33 cellular contexts compared by ENCODE assay signal in the genomic region with DNA sequence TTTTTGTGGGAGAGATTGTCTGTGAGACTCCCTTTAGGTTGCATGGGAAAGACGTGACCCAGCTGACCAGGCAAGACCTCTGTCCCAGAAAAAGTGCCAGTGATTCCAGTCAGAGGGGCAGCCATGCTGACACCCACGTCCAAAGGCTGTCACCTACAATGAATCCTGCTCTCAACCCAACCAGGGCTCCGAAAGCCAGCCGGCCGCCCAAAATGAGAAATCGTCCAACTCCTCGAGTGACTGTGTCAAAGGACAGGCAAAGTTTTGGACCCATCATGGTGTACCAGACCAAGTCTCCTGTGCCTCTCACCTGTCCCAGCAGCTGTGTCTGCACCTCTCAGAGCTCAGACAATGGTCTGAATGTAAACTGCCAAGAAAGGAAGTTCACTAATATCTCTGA. TPM values are rescaled to one million over a fixed set of nuclear protein-coding genes. Genes with fewer than 3 reads are reported as not detected.
"Had no signal": no experiment of that assay in that cellular context is flagged by ENCODE, and none has a peak within 500 bp of the region (broad histone marks: within the 10 kb centered on the region; RNA-seq: fewer than 3 reads in every experiment).

No MANE protein-coding gene starts in this region.

- H3K36me3 ChIP-seq: adrenal gland, cardiac muscle cell had no signal

- H3K4me1 ChIP-seq: adrenal gland had no signal

- H3K4me3 ChIP-seq: adrenal gland, body of pancreas, cardiac muscle cell had no signal

- H3K27me3 ChIP-seq: body of pancreas had no signal

- DNase-seq: activated B cell treated with CpG ODN at 0.5 μM for 24 hours; activated CD4-positive, alpha-beta memory T cell treated with anti-CD3 and anti-CD28 coated beads, Interleukin-2, amount 10 ng/mL, durations not matched to agents 7 days and 5 days; activated CD4-positive, alpha-beta T cell treated with anti-CD3 and anti-CD28 coated beads for 48 hours; activated CD4-positive, alpha-beta T cell treated with anti-CD3 and anti-CD28 coated beads, Interleukin-2, amount 10 ng/mL, durations not matched to agents 7 days and 5 days; activated CD4-positive, alpha-beta T cell treated with anti-CD3 and anti-CD28 coated beads, Interleukin-2, amount 50 U/mL, for 48 hours; activated CD4-positive, CD25-positive, alpha-beta regulatory T cell treated with anti-CD3 and anti-CD28 coated beads, Interleukin-2, amount 50 U/mL, for 72 hours; activated CD8-positive, alpha-beta memory T cell treated with anti-CD3 and anti-CD28 coated beads for 24 hours; activated CD8-positive, alpha-beta memory T cell treated with anti-CD3 and anti-CD28 coated beads, Interleukin-2, amount 10 ng/mL, durations not matched to agents 7 days and 5 days; activated CD8-positive, alpha-beta memory T cell treated with anti-CD3 and anti-CD28 coated beads, Interleukin-2, amount 50 U/mL, for 48 hours; activated CD8-positive, alpha-beta T cell treated with anti-CD3 and anti-CD28 coated beads, Interleukin-2, amount 10 ng/mL, durations not matched to agents 7 days and 5 days; activated effector memory CD4-positive, alpha-beta T cell treated with Interleukin-2 at 50 U/mL for 16 hours; activated gamma-delta T cell; activated naive CD4-positive, alpha-beta T cell treated with anti-CD3 and anti-CD28 coated beads, Interleukin-2, amount 10 ng/mL, durations not matched to agents 7 days and 5 days; activated naive CD4-positive, alpha-beta T cell treated with Interleukin-2 at 50 U/mL for 16 hours; activated T-cell treated with anti-CD3 and anti-CD28 coated beads, Interleukin-2, amount 50 U/mL, for 24 hours; activated T-cell treated with anti-CD3 and anti-CD28 coated beads, Interleukin-2, amount 50 U/mL, for 48 hours; adrenal gland; amniotic stem cell; aorta; body of pancreas; SW 1271; T-helper 1 cell; T-helper 2 cell; T-helper 9 cell had no signal

- H3K36me3 Mint-ChIP-seq: activated naive CD4-positive, alpha-beta T cell treated with anti-CD3 and anti-CD28 coated beads, Interleukin-2, amount 10 ng/mL, durations not matched to agents 7 days and 5 days; activated naive CD4-positive, alpha-beta T cell treated with anti-CD3 and anti-CD28 coated beads, Interleukin-2, amount 50 U/mL, for 24 hours; activated naive CD8-positive, alpha-beta T cell had no signal

- H3K27ac ChIP-seq: adrenal gland, body of pancreas, cardiac muscle cell had no signal

- H3K9me3 Mint-ChIP-seq: activated B cell treated with CpG ODN at 0.5 μM for 24 hours; activated CD4-positive, alpha-beta memory T cell treated with anti-CD3 and anti-CD28 coated beads, Interleukin-2, amount 10 ng/mL, durations not matched to agents 7 days and 5 days; activated CD4-positive, alpha-beta T cell treated with anti-CD3 and anti-CD28 coated beads, Interleukin-2, amount 10 ng/mL, durations not matched to agents 7 days and 5 days; activated naive CD4-positive, alpha-beta T cell treated with anti-CD3 and anti-CD28 coated beads, Interleukin-2, amount 10 ng/mL, durations not matched to agents 7 days and 5 days; activated naive CD4-positive, alpha-beta T cell treated with anti-CD3 and anti-CD28 coated beads, Interleukin-2, amount 50 U/mL, for 24 hours; activated T-cell treated with anti-CD3 and anti-CD28 coated beads, Interleukin-2, amount 50 U/mL, for 24 hours; activated T-helper 2 cell treated with anti-CD3 and anti-CD28 coated beads, Interferon-gamma antibody, Interleukin-2, Interleukin-4, amounts not matched to agents 10 μg/mL and 5 μg/mL and 100 μg/mL, durations not matched to agents 14 hours and 24 hours and 36 hours; central memory CD8-positive, alpha-beta T cell; T-helper 1 cell treated with Interleukin-12 subunit alpha and Interleukin-12 subunit beta and Interleukin-4 antibody, amounts not matched to agents 30 μg/mL and 1 μg/mL, for 36 hours; T-helper 2 cell treated with Interferon-gamma antibody and Interleukin-4, amounts not matched to agents 5 μg/mL and 100 μg/mL, for 36 hours had no signal

- H3K27ac Mint-ChIP-seq: activated B cell treated with CpG ODN at 0.5 μM for 24 hours; activated CD4-positive, alpha-beta memory T cell treated with anti-CD3 and anti-CD28 coated beads, Interleukin-2, amount 10 ng/mL, durations not matched to agents 7 days and 5 days; activated CD4-positive, alpha-beta T cell treated with anti-CD3 and anti-CD28 coated beads, Interleukin-2, amount 10 ng/mL, durations not matched to agents 7 days and 5 days; activated CD8-positive, alpha-beta memory T cell treated with anti-CD3 and anti-CD28 coated beads, Interleukin-2, amount 10 ng/mL, durations not matched to agents 7 days and 5 days; activated CD8-positive, alpha-beta T cell treated with anti-CD3 and anti-CD28 coated beads, Interleukin-2, amount 10 ng/mL, durations not matched to agents 7 days and 5 days; activated naive CD4-positive, alpha-beta T cell treated with anti-CD3 and anti-CD28 coated beads, Interleukin-2, amount 10 ng/mL, durations not matched to agents 7 days and 5 days; activated naive CD4-positive, alpha-beta T cell treated with anti-CD3 and anti-CD28 coated beads, Interleukin-2, amount 50 U/mL, for 24 hours; activated naive CD8-positive, alpha-beta T cell; activated T-cell treated with anti-CD3 and anti-CD28 coated beads, Interleukin-2, amount 50 U/mL, for 24 hours; activated T-helper 2 cell treated with anti-CD3 and anti-CD28 coated beads, Interferon-gamma antibody, Interleukin-2, Interleukin-4, amounts not matched to agents 10 μg/mL and 5 μg/mL and 100 μg/mL, durations not matched to agents 14 hours and 24 hours and 36 hours; T-helper 1 cell treated with Interleukin-12 subunit alpha and Interleukin-12 subunit beta and Interleukin-4 antibody, amounts not matched to agents 30 μg/mL and 1 μg/mL, for 36 hours; T-helper 2 cell treated with Interferon-gamma antibody and Interleukin-4, amounts not matched to agents 5 μg/mL and 100 μg/mL, for 36 hours had no signal

- H3K4me1 Mint-ChIP-seq: activated B cell treated with CpG ODN at 0.5 μM for 24 hours; activated CD4-positive, alpha-beta T cell treated with anti-CD3 and anti-CD28 coated beads, Interleukin-2, amount 10 ng/mL, durations not matched to agents 7 days and 5 days; activated CD8-positive, alpha-beta memory T cell treated with anti-CD3 and anti-CD28 coated beads, Interleukin-2, amount 10 ng/mL, durations not matched to agents 7 days and 5 days; activated naive CD4-positive, alpha-beta T cell treated with anti-CD3 and anti-CD28 coated beads, Interleukin-2, amount 10 ng/mL, durations not matched to agents 7 days and 5 days; activated naive CD4-positive, alpha-beta T cell treated with anti-CD3 and anti-CD28 coated beads, Interleukin-2, amount 50 U/mL, for 24 hours; central memory CD8-positive, alpha-beta T cell had no signal

- H3K4me3 Mint-ChIP-seq: activated B cell treated with CpG ODN at 0.5 μM for 24 hours; activated CD4-positive, alpha-beta memory T cell treated with anti-CD3 and anti-CD28 coated beads, Interleukin-2, amount 10 ng/mL, durations not matched to agents 7 days and 5 days; activated CD4-positive, alpha-beta T cell treated with anti-CD3 and anti-CD28 coated beads, Interleukin-2, amount 10 ng/mL, durations not matched to agents 7 days and 5 days; activated CD8-positive, alpha-beta memory T cell treated with anti-CD3 and anti-CD28 coated beads, Interleukin-2, amount 10 ng/mL, durations not matched to agents 7 days and 5 days; activated CD8-positive, alpha-beta T cell treated with anti-CD3 and anti-CD28 coated beads, Interleukin-2, amount 10 ng/mL, durations not matched to agents 7 days and 5 days; activated naive CD4-positive, alpha-beta T cell treated with anti-CD3 and anti-CD28 coated beads, Interleukin-2, amount 10 ng/mL, durations not matched to agents 7 days and 5 days; activated naive CD4-positive, alpha-beta T cell treated with anti-CD3 and anti-CD28 coated beads, Interleukin-2, amount 50 U/mL, for 24 hours; activated naive CD8-positive, alpha-beta T cell; activated T-cell treated with anti-CD3 and anti-CD28 coated beads, Interleukin-2, amount 50 U/mL, for 24 hours; central memory CD8-positive, alpha-beta T cell; T-helper 1 cell treated with Interleukin-12 subunit alpha and Interleukin-12 subunit beta and Interleukin-4 antibody, amounts not matched to agents 30 μg/mL and 1 μg/mL, for 36 hours; T-helper 2 cell treated with Interferon-gamma antibody and Interleukin-4, amounts not matched to agents 5 μg/mL and 100 μg/mL, for 36 hours had no signal

- H3K9me3 ChIP-seq: adrenal gland, body of pancreas had no signal

RNA-seq across cellular contexts. Expression of a gene that starts 5.5 kb away (rescaled TPM):
- total RNA-seq: activated B cell treated with CpG ODN at 0.5 μM for 24 hours; activated CD4-positive, alpha-beta memory T cell treated with anti-CD3 and anti-CD28 coated beads, Interleukin-2, amount 10 ng/mL, durations not matched to agents 7 days and 5 days; activated CD4-positive, alpha-beta T cell treated with anti-CD3 and anti-CD28 coated beads, Interleukin-2, amount 10 ng/mL, durations not matched to agents 7 days and 5 days; activated CD8-positive, alpha-beta memory T cell treated with anti-CD3 and anti-CD28 coated beads, Interleukin-2, amount 10 ng/mL, durations not matched to agents 7 days and 5 days; activated CD8-positive, alpha-beta T cell treated with anti-CD3 and anti-CD28 coated beads, Interleukin-2, amount 10 ng/mL, durations not matched to agents 7 days and 5 days; activated T-helper 2 cell treated with anti-CD3 and anti-CD28 coated beads, Interferon-gamma antibody, Interleukin-2, Interleukin-4, amounts not matched to agents 10 μg/mL and 5 μg/mL and 100 μg/mL, durations not matched to agents 14 hours and 24 hours and 36 hours; astrocyte; bronchial epithelial cell had no signal
- polyA plus RNA-seq: cardiac muscle cell had no signal
